In the genomic region with DNA sequence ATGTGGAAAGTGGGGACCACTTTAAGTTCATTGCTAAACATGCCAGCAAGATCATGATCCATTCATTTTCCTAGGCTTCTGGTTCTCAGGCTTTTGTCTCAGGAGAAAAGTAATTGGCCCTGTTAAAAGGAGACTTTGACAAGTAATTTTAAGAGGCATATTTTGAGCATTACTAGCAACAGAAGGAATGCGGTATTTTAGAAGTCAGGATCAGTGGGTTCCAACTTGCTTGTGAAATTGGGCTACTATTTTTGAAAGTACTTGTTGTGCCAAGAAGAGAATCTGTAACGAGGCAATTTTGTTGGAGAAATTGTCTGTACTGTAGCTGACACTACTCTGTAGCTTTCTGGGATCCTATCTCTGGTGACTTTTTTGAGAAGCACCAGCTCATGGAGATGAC, we compare ENCODE assay signal across 11 cellular contexts. TPM values are rescaled to one million over a fixed set of nuclear protein-coding genes. Genes with fewer than 3 reads are reported as not detected.
DNase-seq lines count a peak whose midpoint lies in the region; TF ChIP-seq lines count a peak whose summit lies in the region.
"Had no signal": no experiment of that assay in that cellular context is flagged by ENCODE, and none has a peak within 500 bp of the region (broad histone marks: within the 10 kb centered on the region; RNA-seq: fewer than 3 reads in every experiment).

No MANE protein-coding gene starts in this region.

- no peaks in the 10 kb centered on the region for H3K9me3 ChIP-seq in breast epithelium
- H3K9me3 ChIP-seq in vagina = no peaks in the 10 kb centered on the region

- CTCF ChIA-PET in MCF 10A (lab: Yijun Ruan, JAX) = interaction anchor here (1.0 kb wide), 1 partner anchor 10 kb away, joined by 3 read pairs; no protein-coding TSS in a partner anchor

- H3K4me1 ChIP-seq in breast epithelium = no peaks in the 10 kb centered on the region
- H3K4me1 ChIP-seq in vagina = peaks cover 61% of the 10 kb centered on the region

- TF ChIP-seq POLR2A in breast epithelium (IDR thresholded peaks at IDR 0.05) (no peak), vagina (IDR thresholded peaks at IDR 0.05) (no peak)

- H3K36me3 ChIP-seq in breast epithelium = no peaks in the 10 kb centered on the region
- H3K36me3 ChIP-seq in vagina = no peaks in the 10 kb centered on the region

- H3K27me3 ChIP-seq in breast epithelium = no peaks in the 10 kb centered on the region
- no peaks in the 10 kb centered on the region for H3K27me3 ChIP-seq in vagina

- peak overlapping the region; percentile 65 for H3K27ac Mint-ChIP-seq in MCF 10A (ENCODE audit: low read depth, unreplicated experiment)

- DNase-seq in MCF 10A (ENCODE audit: unreplicated experiment) (peak; percentile 61), breast epithelium (ENCODE audit: low spot score in 2 of 2) (no peak), epidermal melanocyte (ENCODE audit: insufficient read length, low spot score) (peak; percentile 37), medulla oblongata (ENCODE audit: extremely low spot score) (peak; percentile 10), vagina (ENCODE audit: extremely low spot score in 2 of 2) (no peak), DMS 273 (lab: John Stamatoyannopoulos, UW; ENCODE audit: unreplicated experiment) (no peak), DMS79 (lab: John Stamatoyannopoulos, UW) (no peak)
- DNase-seq in activated CD8-positive, alpha-beta memory T cell treated with anti-CD3 and anti-CD28 coated beads, Interleukin-2, amount 50 U/mL, for 48 hours = no peak
- DNase-seq: 8988T; activated naive CD4-positive, alpha-beta T cell treated with Interleukin-2 at 50 U/mL for 16 hours; NCI-H2081 treated with DMSO at 0.1 percent for 48 hours had no signal

- no peaks in the 10 kb centered on the region for H3K27me3 Mint-ChIP-seq in MCF 10A (ENCODE audit: insufficient read depth, unreplicated experiment)

- no peak overlapping the region for H3K4me3 Mint-ChIP-seq in MCF 10A (ENCODE audit: unreplicated experiment)

- intact Hi-C loops in MCF 10A (cut with micrococcal nuclease) (loop anchor here (5.0 kb wide), 2 partner anchors 58 to 67 kb away; a partner anchor contains a TSS), breast epithelium (cut with DNase I; ENCODE audit: low total_unique reads) (no loop called here), vagina (cut with DNase I) (no loop called here)

- H3K4me1 Mint-ChIP-seq in MCF 10A (ENCODE audit: insufficient read depth, unreplicated experiment) = peaks cover 39% of the 10 kb centered on the region

- H3K4me3 ChIP-seq in breast epithelium (no peak overlapping the region), vagina (no peak overlapping the region)

- H3K27ac ChIP-seq in breast epithelium (no peak overlapping the region), vagina (peak overlapping the region; percentile 64)

- BruUV-seq in MCF 10A (replicated peaks; lab: Mats Ljungman, UMichigan) = no TSS peak

- peaks cover 6% of the 10 kb centered on the region for H3K36me3 Mint-ChIP-seq in MCF 10A (ENCODE audit: insufficient read depth, unreplicated experiment)

- no peak for TF ChIP-seq CTCF in MCF 10A (IDR thresholded peaks at IDR 0.05; ENCODE audit: unreplicated experiment)
- no peak for TF ChIP-seq CTCF in breast epithelium (IDR thresholded peaks at IDR 0.05)
- TF ChIP-seq CTCF in vagina (IDR thresholded peaks at IDR 0.05) = no peak

- POLR2A ChIA-PET in MCF 10A (lab: Yijun Ruan, JAX) = interaction anchor here (0.7 to 2.5 kb wide), 11 partner anchors 10 to 526 kb away, joined by 3 to 13 read pairs (median 4); a partner anchor contains a TSS

- H3K9me3 Mint-ChIP-seq in MCF 10A (ENCODE audit: unreplicated experiment) = no peaks in the 10 kb centered on the region

RNA-seq across cellular contexts. Expression of a gene that starts 59.4 kb away (rescaled TPM):
- 24.3 and 27.4 TPM in 2 replicates for total RNA-seq in MCF 10A (2022)
- 10 to 100 TPM; 36.4 to 46.4 (median 44.8) TPM for total RNA-seq in breast epithelium
- 27.7 TPM for total RNA-seq in vagina

Comparison
In these comparisons a context has a peak if more than half of its experiments do, and no peak if none do; other contexts are left out.
1. DNase-seq: peak in MCF 10A (single experiment), epidermal melanocyte (single experiment) and medulla oblongata (single experiment); none in breast epithelium (0 of 2), vagina (0 of 2), DMS 273 (single experiment), DMS79 (single experiment) and activated CD8-positive, alpha-beta memory T cell treated with anti-CD3 and anti-CD28 coated beads, Interleukin-2, amount 50 U/mL, for 48 hours (single experiment).